In the genomic region with DNA sequence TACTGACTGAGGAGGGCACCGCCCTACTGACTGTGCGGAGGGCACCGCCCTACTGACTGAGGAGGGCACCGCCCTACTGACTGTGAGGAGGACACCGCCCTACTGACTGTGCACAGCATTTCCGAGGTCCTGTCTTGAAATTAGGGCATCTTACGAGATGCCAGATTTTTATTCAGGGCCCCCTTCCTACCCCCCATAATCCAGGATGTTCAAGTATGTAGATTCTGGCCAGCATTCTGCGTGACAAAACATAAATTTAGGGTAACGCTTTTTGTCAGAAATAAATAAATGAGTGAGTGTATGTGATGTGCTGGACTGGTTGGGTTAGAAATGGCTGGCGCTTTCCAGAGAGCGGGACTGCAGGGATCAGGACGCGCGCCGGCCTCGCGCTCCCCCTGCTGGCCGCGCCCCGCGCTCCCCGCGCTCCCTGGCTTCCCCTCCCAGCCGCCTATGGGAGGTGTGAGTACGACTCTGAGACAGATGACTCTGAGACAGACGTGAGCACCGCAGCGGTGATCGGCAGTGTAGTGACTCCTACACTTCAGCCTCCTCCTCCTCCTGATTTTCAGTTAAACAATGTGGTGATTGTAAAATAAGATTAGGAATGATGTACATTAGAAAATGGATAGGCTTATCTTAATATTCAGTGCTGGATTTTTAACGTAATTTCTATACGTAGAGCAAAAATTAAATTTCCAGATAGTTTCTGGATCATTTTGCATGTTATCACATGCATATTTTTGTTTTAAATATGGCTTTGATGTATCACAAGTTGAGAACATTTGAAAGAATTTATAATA, we compare ENCODE assay signal across 8 cellular contexts.
DNase-seq lines count a peak whose midpoint lies in the region; ATAC-seq and TF ChIP-seq lines count a peak whose summit lies in the region.

No MANE protein-coding gene starts in this region.

- H3K4me1 ChIP-seq in parathyroid adenoma, result no peaks in the 10 kb centered on the region
- no peaks in the 10 kb centered on the region for H3K4me1 ChIP-seq in transverse colon

- peak; percentile 94 for TF ChIP-seq CTCF in parathyroid adenoma (IDR thresholded peaks at IDR 0.05)
- TF ChIP-seq CTCF in transverse colon (IDR thresholded peaks at IDR 0.05), result peak; percentile 76 to 91 (median 91)

- no peaks in the 10 kb centered on the region for H3K27me3 ChIP-seq in parathyroid adenoma (ENCODE audit: control insufficient read depth, insufficient read depth, low read length)
- no peaks in the 10 kb centered on the region for H3K27me3 ChIP-seq in transverse colon

- 18 to 25% methylated on average over 8 to 28 of the region's 31 CpGs for WGBS in transverse colon (ENCODE audit: low coverage in 1 of 2), 2 donors

- in situ Hi-C loops in SK-MEL-5 (cut with HindIII; ENCODE audit: low pct_unique_long_range_greater_than_20kb, low sequenced_read_pairs) (no loop called here), transverse colon (cut with MboI; ENCODE audit: low pct_ligation_motif_present in 1 of 4, low pct_unique_long_range_greater_than_20kb in 1 of 4, low sequenced_read_pairs in 3 of 4) (no loop called here)

- intact Hi-C loops in transverse colon (cut with DNase I; ENCODE audit: low total_unique reads), result no loop called here

- no peaks in the 10 kb centered on the region for H3K9me3 ChIP-seq in parathyroid adenoma (ENCODE audit: control insufficient read depth, low read length)
- H3K9me3 ChIP-seq in transverse colon, result no peaks in the 10 kb centered on the region

- DNase-seq in EH (ENCODE audit: low read depth) (peak; percentile 63), KG1 (lab: John Stamatoyannopoulos, UW) (peak; percentile 28), SK-MEL-5 (ENCODE audit: low read depth, low spot score) (peak; percentile 85), activated gamma-delta T cell treated with Interleukin-2 at 50 U/mL for 16 hours (peak; percentile 57), foreskin melanocyte (peak; percentile 61), transverse colon (peak; percentile 71)

- no peaks in the 10 kb centered on the region for H3K79me2 ChIP-seq in parathyroid adenoma

- H2AFZ ChIP-seq in parathyroid adenoma, result no peak overlapping the region

- H3K4me3 ChIP-seq in parathyroid adenoma (ENCODE audit: low read depth, low read length) (no peak overlapping the region), transverse colon (no peak overlapping the region)

- TF ChIP-seq POLR2A in transverse colon (IDR thresholded peaks at IDR 0.05), result no peak

- ATAC-seq in GM21737 (IDR thresholded peaks at IDR 0.05; ENCODE audit: unreplicated experiment), result peak; percentile 97

- no peak overlapping the region for H3K27ac ChIP-seq in parathyroid adenoma
- peak overlapping the region in 1 of 4 donors; percentile 62 for H3K27ac ChIP-seq in transverse colon

- H3K4me2 ChIP-seq in parathyroid adenoma (ENCODE audit: low read length), result no peak overlapping the region

- no peak overlapping the region for H3K9ac ChIP-seq in parathyroid adenoma

- no peak for TF ChIP-seq EP300 in transverse colon (IDR thresholded peaks at IDR 0.05; ENCODE audit: low read depth)

- H3K36me3 ChIP-seq in parathyroid adenoma (ENCODE audit: control insufficient read depth, insufficient read depth, low read length) (no peaks in the 10 kb centered on the region), transverse colon (no peaks in the 10 kb centered on the region)

Comparison
In these comparisons a context has a peak if more than half of its experiments do, and no peak if none do; other contexts are left out.
1. DNase-seq: peak in every context shown above with its lines; median percentile 85 in SK-MEL-5; 71 in transverse colon; 63 in EH; 61 in foreskin melanocyte; 57 in activated gamma-delta T cell treated with Interleukin-2 at 50 U/mL for 16 hours; 28 in KG1.